1 cellular context compared by ENCODE assay signal in the genomic region with DNA sequence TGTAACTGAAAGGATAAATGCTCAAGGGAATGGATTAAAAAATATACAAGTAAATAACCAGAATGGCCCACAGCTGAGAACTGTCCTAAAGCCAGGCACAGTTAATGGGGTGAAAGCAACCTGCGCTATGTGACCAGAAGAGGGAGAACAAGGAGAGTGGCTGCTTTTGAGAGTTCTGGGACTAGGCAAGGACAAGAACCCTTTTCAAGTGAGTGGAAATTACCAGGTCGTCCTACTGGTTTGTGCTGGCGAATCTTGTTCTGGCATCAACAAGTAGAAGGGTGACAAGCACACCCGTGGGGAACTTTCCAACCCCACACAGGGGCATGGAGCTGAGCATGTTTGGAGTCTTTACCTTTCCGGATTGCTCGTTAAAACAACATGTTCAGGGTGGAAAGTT.
TF ChIP-seq lines count a peak whose summit lies in the region.

No MANE protein-coding gene starts in this region.

TF ChIP-seq in H1, 55 proteins besides CTCF, POLR2A, EP300 and RAD21 (continued from another document):
- no peak for TF ChIP-seq ASH2L (IDR thresholded peaks at IDR 0.05; ENCODE audit: low read length)
